20 cellular contexts compared by ENCODE assay signal in the genomic region with DNA sequence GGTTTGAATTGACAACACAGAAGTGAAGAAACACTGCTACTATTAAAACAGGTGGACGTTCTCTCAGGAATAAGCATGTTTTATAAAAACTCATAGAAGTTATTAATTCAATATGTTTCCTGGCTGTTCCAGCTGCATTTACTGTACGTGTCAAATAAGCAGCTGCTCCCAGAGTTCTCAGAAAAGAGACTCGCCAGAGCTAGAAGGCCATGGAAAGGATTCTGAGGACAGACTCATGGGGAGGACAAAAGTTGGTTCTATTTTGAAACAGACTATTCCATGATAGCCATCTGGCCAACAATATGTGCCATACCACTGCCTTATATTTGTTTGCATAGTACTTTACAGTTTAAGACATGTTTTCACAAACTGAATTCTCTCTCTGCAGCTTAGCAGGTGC.
DNase-seq lines count a peak whose midpoint lies in the region; ATAC-seq and TF ChIP-seq lines count a peak whose summit lies in the region.
"Had no signal": no experiment of that assay in that cellular context is flagged by ENCODE, and none has a peak within 500 bp of the region (broad histone marks: within the 10 kb centered on the region; RNA-seq: fewer than 3 reads in every experiment).

No MANE protein-coding gene starts in this region.

- WGBS in mammary epithelial cell (ENCODE audit: low coverage, missing lambda C conversion rate) = 46% methylated on average over 3 of the region's 3 CpGs

- H3K27me3 ChIP-seq in mammary epithelial cell (ENCODE audit: insufficient read depth, low read length) = peaks cover 2% of the 10 kb centered on the region
- H3K27me3 ChIP-seq in uterus = no peaks in the 10 kb centered on the region
- H3K27me3 ChIP-seq: BE2C, BLaER1 had no signal

- H3K4me2 ChIP-seq in mammary epithelial cell (ENCODE audit: insufficient read depth, low read depth, low read length) = no peak overlapping the region
- H3K4me2 ChIP-seq: BLaER1 had no signal

- in situ Hi-C loops in T47D (cut with HindIII; ENCODE audit: low pct_unique_long_range_greater_than_20kb, low sequenced_read_pairs) = no loop called here
- in situ Hi-C loops in mammary epithelial cell (cut with MboI; ENCODE audit: low sequenced_read_pairs in 2 of 2) = no loop called here

- CTCF ChIA-PET in mammary epithelial cell (lab: Charles Lee; ENCODE audit: low non-redundant PET) = no interaction called here

- ATAC-seq in left colon = peak; percentile 40

- dilution Hi-C loops in mammary epithelial cell (cut with HindIII; ENCODE audit: low sequenced_read_pairs) = no loop called here

- no peaks in the 10 kb centered on the region for H4K20me1 ChIP-seq in mammary epithelial cell (ENCODE audit: insufficient read depth, low read length)
- H4K20me1 ChIP-seq: BLaER1 had no signal

- no peaks in the 10 kb centered on the region for H3K79me2 ChIP-seq in mammary epithelial cell (ENCODE audit: insufficient read depth, low read length)

- no peak overlapping the region for H3K27ac ChIP-seq in mammary epithelial cell (ENCODE audit: insufficient read depth, low read depth, low read length)
- no peak overlapping the region for H3K27ac ChIP-seq in uterus
- H3K27ac ChIP-seq: BLaER1 had no signal

- H3K4me1 ChIP-seq in mammary epithelial cell (ENCODE audit: insufficient read depth, low read length) = no peaks in the 10 kb centered on the region
- no peaks in the 10 kb centered on the region for H3K4me1 ChIP-seq in uterus
- H3K4me1 ChIP-seq: BE2C, BLaER1 had no signal

- H3K4me3 ChIP-seq in mammary epithelial cell (replicated peaks in 1 of 3; ENCODE audit: insufficient read depth in 1 of 3, low read depth in 2 of 3, low read length in 3 of 3) = no peak overlapping the region
- H3K4me3 ChIP-seq in uterus = no peak overlapping the region
- H3K4me3 ChIP-seq: BLaER1 had no signal

- no peak overlapping the region for H2AFZ ChIP-seq in mammary epithelial cell (ENCODE audit: low read depth, low read length)

- H3K9me3 ChIP-seq in mammary epithelial cell (replicated peaks; ENCODE audit: insufficient read depth, low read length) (no peaks in the 10 kb centered on the region), uterus (no peaks in the 10 kb centered on the region)
- H3K9me3 ChIP-seq: BE2C had no signal

- intact Hi-C loops in mammary epithelial cell (cut with micrococcal nuclease) (no loop called here), left colon (cut with DNase I, micrococcal nuclease) (no loop called here), uterus (cut with DNase I; ENCODE audit: low total_unique reads) (no loop called here)

- DNase-seq in T47D (ENCODE audit: low read depth in 1 of 2, low spot score in 1 of 2) = peak; percentile 7 to 40
- DNase-seq in mammary epithelial cell = no peak
- no peak for DNase-seq in left colon
- no peak for DNase-seq in uterus
- no peak for DNase-seq in anterior cingulate cortex (lab: John Stamatoyannopoulos, UW)
- DNase-seq: 8988T; ACHN; BE2C; C1 segment of cervical spinal cord; CD4-positive, alpha-beta memory T cell; CD4-positive, CD25-positive, alpha-beta regulatory T cell; CD8-positive, alpha-beta memory T cell; COR-L47; DMS153; DMS53; DMS79; DND-41; EL; GF-D8 had no signal

- TF ChIP-seq POLR2A in uterus (IDR thresholded peaks at IDR 0.05) = no peak

- no TSS peak for BruUV-seq in mammary epithelial cell (replicated peaks; lab: Mats Ljungman, UMichigan)

- no peak for TF ChIP-seq CTCF in mammary epithelial cell (conservative IDR thresholded peaks at IDR 0.05 in 1 of 2, IDR thresholded peaks at IDR 0.05 in 1 of 2; ENCODE audit: extremely low read depth in 1 of 2, insufficient read depth in 1 of 2, low read depth in 1 of 2, low read length in 2 of 2)
- TF ChIP-seq CTCF in uterus (IDR thresholded peaks at IDR 0.05) = no peak

- H3K36me3 ChIP-seq in mammary epithelial cell (ENCODE audit: insufficient read depth, low read length) (no peaks in the 10 kb centered on the region), uterus (no peaks in the 10 kb centered on the region)
- H3K36me3 ChIP-seq: BE2C, BLaER1 had no signal

- H3K9ac ChIP-seq in mammary epithelial cell (ENCODE audit: insufficient read depth, low read length) = no peak overlapping the region
- H3K9ac ChIP-seq: BLaER1 had no signal

Comparison
In these comparisons a context has a peak if more than half of its experiments do, and no peak if none do; other contexts are left out.
1. DNase-seq: peak in T47D (2 of 2); none in mammary epithelial cell (single experiment), left colon (0 of 2), uterus (0 of 2) and anterior cingulate cortex (0 of 58).